ENCODE assay signal across 1 cellular context in the genomic region with DNA sequence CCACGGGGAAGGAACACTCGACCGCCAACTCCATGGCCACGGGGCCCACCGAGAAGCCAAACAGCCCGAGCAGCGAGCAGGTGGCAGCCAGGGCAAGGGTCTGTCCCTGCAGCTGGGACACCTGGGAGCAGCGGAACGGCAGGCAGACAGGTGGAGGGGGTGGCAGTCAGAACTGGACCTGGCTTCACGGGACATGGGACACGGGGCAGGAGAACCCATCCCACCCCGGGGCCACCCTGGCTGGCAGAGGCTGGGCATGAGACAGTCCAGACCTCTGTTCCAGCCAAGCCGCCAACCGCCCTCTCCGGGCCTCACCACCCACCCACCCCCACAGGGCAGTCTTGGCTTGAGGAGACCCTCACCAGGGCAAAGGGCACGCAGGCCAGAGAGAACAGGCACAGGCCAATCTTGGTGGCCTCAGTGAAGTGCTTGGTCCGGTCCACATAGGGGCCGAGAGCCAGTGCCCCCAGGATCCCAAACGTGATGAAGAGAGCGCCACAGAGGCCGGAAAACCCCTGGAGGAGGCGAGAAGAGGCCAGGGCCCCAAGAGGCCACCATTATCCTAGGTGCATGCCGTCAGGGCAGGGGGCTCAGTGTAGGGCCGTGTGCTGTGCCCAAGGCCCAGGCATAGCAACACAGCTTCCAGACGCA.
TF ChIP-seq lines count a peak whose summit lies in the region.

No MANE protein-coding gene starts in this region.

TF ChIP-seq in WTC11, 78 proteins besides CTCF, POLR2A, EP300 and RAD21 (continued from another document):
- TF ChIP-seq, protein P1, sequence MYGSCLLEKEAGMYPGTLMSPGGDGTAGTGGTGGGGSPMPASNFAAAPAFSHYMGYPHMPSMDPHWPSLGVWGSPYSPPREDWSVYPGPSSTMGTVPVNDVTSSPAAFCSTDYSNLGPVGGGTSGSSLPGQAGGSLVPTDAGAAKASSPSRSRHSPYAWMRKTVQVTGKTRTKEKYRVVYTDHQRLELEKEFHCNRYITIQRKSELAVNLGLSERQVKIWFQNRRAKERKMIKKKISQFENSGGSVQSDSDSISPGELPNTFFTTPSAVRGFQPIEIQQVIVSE (CRISPR knock-in tag; IDR thresholded peaks at IDR 0.05; ENCODE audit: borderline replicate concordance), result no peak
- TF ChIP-seq NR1H2 (CRISPR knock-in tag; IDR thresholded peaks at IDR 0.05) (no peak), TCF7 (CRISPR knock-in tag; IDR thresholded peaks at IDR 0.05; ENCODE audit: low read depth) (no peak), KAT7 (CRISPR knock-in tag; IDR thresholded peaks at IDR 0.05; ENCODE audit: borderline replicate concordance) (no peak), NFE2L1 (CRISPR knock-in tag; IDR thresholded peaks at IDR 0.05) (no peak), NFYB (CRISPR knock-in tag; conservative IDR thresholded peaks at IDR 0.05; ENCODE audit: low read depth) (no peak), ZNF121 (CRISPR knock-in tag; IDR thresholded peaks at IDR 0.05) (no peak), RORB (CRISPR knock-in tag; IDR thresholded peaks at IDR 0.05) (no peak)
- TF ChIP-seq, protein P2, sequence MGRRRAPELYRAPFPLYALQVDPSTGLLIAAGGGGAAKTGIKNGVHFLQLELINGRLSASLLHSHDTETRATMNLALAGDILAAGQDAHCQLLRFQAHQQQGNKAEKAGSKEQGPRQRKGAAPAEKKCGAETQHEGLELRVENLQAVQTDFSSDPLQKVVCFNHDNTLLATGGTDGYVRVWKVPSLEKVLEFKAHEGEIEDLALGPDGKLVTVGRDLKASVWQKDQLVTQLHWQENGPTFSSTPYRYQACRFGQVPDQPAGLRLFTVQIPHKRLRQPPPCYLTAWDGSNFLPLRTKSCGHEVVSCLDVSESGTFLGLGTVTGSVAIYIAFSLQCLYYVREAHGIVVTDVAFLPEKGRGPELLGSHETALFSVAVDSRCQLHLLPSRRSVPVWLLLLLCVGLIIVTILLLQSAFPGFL (CRISPR knock-in tag; IDR thresholded peaks at IDR 0.05; ENCODE audit: borderline replicate concordance), result no peak
- TF ChIP-seq, protein P3, sequence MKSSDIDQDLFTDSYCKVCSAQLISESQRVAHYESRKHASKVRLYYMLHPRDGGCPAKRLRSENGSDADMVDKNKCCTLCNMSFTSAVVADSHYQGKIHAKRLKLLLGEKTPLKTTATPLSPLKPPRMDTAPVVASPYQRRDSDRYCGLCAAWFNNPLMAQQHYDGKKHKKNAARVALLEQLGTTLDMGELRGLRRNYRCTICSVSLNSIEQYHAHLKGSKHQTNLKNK (CRISPR knock-in tag; IDR thresholded peaks at IDR 0.05), result no peak
TF ChIP-seq in WTC11: peak in this region for 0.
